10 cellular contexts compared by ENCODE assay signal in the genomic region with DNA sequence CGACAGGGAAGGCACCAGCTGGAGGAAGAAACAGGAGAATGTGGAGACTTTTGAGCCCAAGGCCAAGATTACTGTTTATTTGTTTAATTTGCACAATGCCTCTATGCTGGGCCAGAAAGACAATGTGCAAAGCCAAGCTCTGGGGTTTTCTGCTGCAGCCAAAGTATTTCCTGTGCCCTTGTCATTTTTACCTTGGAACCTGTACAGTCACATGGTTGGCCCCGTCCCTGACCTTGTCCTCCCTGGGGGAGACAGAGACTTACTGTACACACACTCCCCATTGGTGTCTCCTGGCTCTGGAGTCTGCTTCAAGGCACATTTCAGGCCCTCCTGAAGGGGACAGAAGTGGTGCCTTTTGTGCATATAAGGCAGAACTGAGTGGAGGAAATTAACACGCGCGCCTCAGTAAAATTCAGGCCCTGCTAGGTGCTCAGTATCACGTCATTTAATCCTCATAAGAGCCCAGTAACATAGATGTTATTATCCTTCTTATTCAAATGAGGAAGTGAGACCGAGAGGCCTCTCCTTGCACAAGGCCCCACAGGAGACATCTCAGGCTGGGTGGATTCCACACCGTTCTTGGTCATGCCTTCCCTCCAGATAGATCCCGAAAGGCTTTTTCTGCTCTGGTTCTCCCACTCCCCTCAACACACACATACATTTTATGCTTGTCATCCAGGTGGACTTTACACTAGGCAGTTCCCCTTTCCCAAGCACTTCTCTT. TPM values are rescaled to one million over a fixed set of nuclear protein-coding genes. Genes with fewer than 3 reads are reported as not detected.
DNase-seq lines count a peak whose midpoint lies in the region; ATAC-seq and TF ChIP-seq lines count a peak whose summit lies in the region.
"Had no signal": no experiment of that assay in that cellular context is flagged by ENCODE, and none has a peak within 500 bp of the region (broad histone marks: within the 10 kb centered on the region; RNA-seq: fewer than 3 reads in every experiment).

No MANE protein-coding gene starts in this region.

- H3K4me1 ChIP-seq in right lobe of liver (peaks cover 0 to 23% (median 10%) of the 10 kb centered on the region in 4 donors), vagina (no peaks in the 10 kb centered on the region)

- no peaks in the 10 kb centered on the region for H3K27me3 Mint-ChIP-seq in Calu3 (ENCODE audit: unreplicated experiment)

- H3K27ac ChIP-seq in right lobe of liver (no peak overlapping the region), vagina (no peak overlapping the region)

- CTCF ChIA-PET in Calu3 (lab: Charles Lee), result no interaction called here

- WGBS in right lobe of liver (ENCODE audit: insufficient coverage, low coverage, low lambda C conversion rate, missing lambda C conversion rate), result 74% methylated on average over 7 of the region's 9 CpGs

- H3K27ac Mint-ChIP-seq in Calu3 (ENCODE audit: unreplicated experiment), result no peak overlapping the region

- TF ChIP-seq CTCF in right lobe of liver (IDR thresholded peaks at IDR 0.05) (no peak), Calu3 (IDR thresholded peaks at IDR 0.05; ENCODE audit: unreplicated experiment) (no peak), vagina (IDR thresholded peaks at IDR 0.05) (no peak)

- H3K4me3 Mint-ChIP-seq in Calu3 (ENCODE audit: low read depth, unreplicated experiment), result no peak overlapping the region

- BruUV-seq in Calu3 (replicated peaks; lab: Mats Ljungman, UMichigan), result no TSS peak

- H3K27me3 ChIP-seq in right lobe of liver (no peaks in the 10 kb centered on the region), vagina (no peaks in the 10 kb centered on the region)

- no peaks in the 10 kb centered on the region for H3K9me3 Mint-ChIP-seq in Calu3 (ENCODE audit: low read depth, unreplicated experiment)

- no peaks in the 10 kb centered on the region for H3K36me3 Mint-ChIP-seq in Calu3 (ENCODE audit: insufficient read depth, unreplicated experiment)

- H3K9me3 ChIP-seq in right lobe of liver (no peaks in the 10 kb centered on the region), vagina (no peaks in the 10 kb centered on the region)

- no peaks in the 10 kb centered on the region for H3K4me1 Mint-ChIP-seq in Calu3 (ENCODE audit: low read depth, unreplicated experiment)

- H3K36me3 ChIP-seq in right lobe of liver, result no peaks in the 10 kb centered on the region
- no peaks in the 10 kb centered on the region for H3K36me3 ChIP-seq in vagina

- TF ChIP-seq POLR2A in right lobe of liver (IDR thresholded peaks at IDR 0.05) (no peak), vagina (IDR thresholded peaks at IDR 0.05) (no peak)

- no peak overlapping the region for H3K4me3 ChIP-seq in right lobe of liver
- H3K4me3 ChIP-seq in vagina, result no peak overlapping the region

- peak; percentile 84 for ATAC-seq in GM18870 (IDR thresholded peaks at IDR 0.05; ENCODE audit: unreplicated experiment)
- peak; percentile 90 for ATAC-seq in HG02588 (IDR thresholded peaks at IDR 0.05; ENCODE audit: unreplicated experiment)
- ATAC-seq in HG03571 (IDR thresholded peaks at IDR 0.05; ENCODE audit: unreplicated experiment), result peak; percentile 80
- ATAC-seq in right lobe of liver, result peak; percentile 27 to 62 (median 49)

- intact Hi-C loops in right lobe of liver (cut with DNase I), result no loop called here
- intact Hi-C loops in Calu3 (cut with micrococcal nuclease; ENCODE audit: unreplicated experiment), result no loop called here
- intact Hi-C loops in vagina (cut with DNase I), result no loop called here

- DNase-seq in right lobe of liver (no peak), DMS 273 (lab: John Stamatoyannopoulos, UW; ENCODE audit: unreplicated experiment) (no peak), middle frontal gyrus (ENCODE audit: extremely low spot score, low spot score) (no peak), Calu3 (no peak), vagina (ENCODE audit: extremely low spot score in 2 of 2) (no peak)
- DNase-seq: activated effector memory CD4-positive, alpha-beta T cell treated with Interleukin-2 at 50 U/mL for 16 hours; NCI-H226 had no signal

RNA-seq across cellular contexts. Expression of gene C1orf115, which starts 21.1 kb away (rescaled TPM):
- 10 to 100 TPM; 45.2 to 65.9 (median 50.8) TPM for total RNA-seq in right lobe of liver
- total RNA-seq in Calu3 (2022), result 5.1 and 8.5 TPM in 2 replicates
- total RNA-seq in vagina, result 11.0 TPM

RNA-seq across cellular contexts. Expression of gene MTARC2, which starts 36.9 kb away (rescaled TPM):
- total RNA-seq in right lobe of liver (100 to 1,000 TPM in 3 of 6 experiments, 10 to 100 TPM in 3; 41.8 to 140 (median 86.6) TPM), Calu3 (2022) (9.1 and 16.4 TPM in 2 replicates), vagina (14.7 TPM)
